Comparison of ENCODE assay signal across 1 cellular context in the genomic region with DNA sequence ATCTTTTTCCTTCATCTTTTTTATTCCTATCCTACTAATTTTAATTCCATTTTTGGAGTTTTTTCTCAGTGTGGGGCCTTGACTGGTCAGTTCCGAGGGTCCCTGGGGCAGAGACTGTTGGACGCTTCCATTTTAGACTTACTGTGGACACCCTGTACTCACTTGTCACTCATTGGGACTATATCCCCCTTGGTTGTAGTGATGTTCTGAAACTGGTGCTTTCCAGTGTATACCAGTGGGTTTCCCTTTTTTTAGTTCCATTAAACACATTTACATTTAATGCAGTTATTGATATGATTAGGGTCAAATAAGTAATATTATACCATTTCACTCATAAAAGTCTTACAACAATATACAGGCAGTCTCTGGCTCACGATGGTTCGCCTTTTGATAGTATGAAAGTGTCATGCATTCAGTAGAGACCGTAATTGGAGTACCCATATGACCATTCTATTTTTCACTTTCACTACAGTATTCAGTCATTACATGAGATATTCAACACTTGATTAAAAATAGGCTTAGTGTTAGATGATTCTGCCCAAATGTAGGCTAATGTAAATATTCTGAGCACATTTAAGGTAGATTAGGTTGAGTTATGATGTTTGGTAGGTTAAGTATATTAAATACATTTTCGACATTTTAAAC.
A peak's percentile ranks its signal among the peaks of the same experiment; 100 is the strongest.
TF ChIP-seq lines count a peak whose summit lies in the region.

No MANE protein-coding gene starts in this region.

TF ChIP-seq in GM12878, 131 proteins besides CTCF, POLR2A, EP300 and RAD21 (continued from another document):
- no peak for TF ChIP-seq ZNF24 (IDR thresholded peaks at IDR 0.05)
- peak; percentile 74; the same call in 1 of the 2 replicates for TF ChIP-seq ZNF217 (IDR thresholded peaks at IDR 0.05)
- peak; percentile 18; the same call in 1 of the 2 replicates for TF ChIP-seq SPI1 (IDR thresholded peaks at IDR 0.05; ENCODE audit: borderline replicate concordance, insufficient read depth, low read depth, low read length)
- no peak for TF ChIP-seq SREBF2 (IDR thresholded peaks at IDR 0.05; ENCODE audit: low read length)
- peak; percentile 27; the same call in 1 of the 2 replicates for TF ChIP-seq RUNX3 (IDR thresholded peaks at IDR 0.05; ENCODE audit: low read length)
- 0 out of 2 replicates have a peak, but pooled peaks have one; percentile 40 for TF ChIP-seq BCL11A (IDR thresholded peaks at IDR 0.05; ENCODE audit: low read depth, low read length)
- TF ChIP-seq CBX3 (IDR thresholded peaks at IDR 0.05; ENCODE audit: borderline replicate concordance, low read depth) = no peak
- TF ChIP-seq BMI1 (IDR thresholded peaks at IDR 0.05; ENCODE audit: borderline replicate concordance) = peak; percentile 44; the same call in 1 of the 2 replicates
- peak; percentile 89 for TF ChIP-seq DPF2 (IDR thresholded peaks at IDR 0.05)
- no peak for TF ChIP-seq TCF12 (IDR thresholded peaks at IDR 0.05; ENCODE audit: low read depth, low read length)
- TF ChIP-seq ATF7 (IDR thresholded peaks at IDR 0.05; ENCODE audit: low read depth) = peak; percentile 67; the same call in 1 of the 2 replicates
